8 cellular contexts compared by ENCODE assay signal in the genomic region with DNA sequence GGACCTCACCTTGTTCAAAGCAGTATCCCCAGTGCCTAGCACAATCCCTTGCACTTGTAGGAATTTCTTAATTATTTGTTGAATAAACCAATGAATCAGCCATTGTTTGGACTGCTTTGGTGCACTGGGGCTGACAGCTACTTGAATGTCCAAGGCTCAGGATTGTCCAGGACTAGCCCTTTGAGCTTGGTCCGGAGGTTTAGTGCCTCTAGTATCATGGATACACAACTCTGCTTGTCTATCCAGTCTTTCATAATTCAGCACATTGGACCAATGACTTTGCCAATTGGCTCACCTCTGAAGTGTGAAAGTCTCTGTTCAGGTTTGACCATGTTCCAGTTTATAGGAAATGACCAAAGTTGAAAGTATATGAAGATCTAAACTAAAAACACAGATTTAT. TPM values are rescaled to one million over a fixed set of nuclear protein-coding genes. Genes with fewer than 3 reads are reported as not detected.
"Had no signal": no experiment of that assay in that cellular context is flagged by ENCODE, and none has a peak within 500 bp of the region (broad histone marks: within the 10 kb centered on the region; RNA-seq: fewer than 3 reads in every experiment).

No MANE protein-coding gene starts in this region.

RNA-seq across cellular contexts. Expression of a gene that starts 27.1 kb away (rescaled TPM):
- total RNA-seq: OCI-LY7, PC-3, PC-9, Peyer's patch, Right ventricle myocardium inferior, Right ventricle myocardium superior, SJCRH30, SJSA1 had no signal
